ENCODE assay signal across 8 cellular contexts in the genomic region with DNA sequence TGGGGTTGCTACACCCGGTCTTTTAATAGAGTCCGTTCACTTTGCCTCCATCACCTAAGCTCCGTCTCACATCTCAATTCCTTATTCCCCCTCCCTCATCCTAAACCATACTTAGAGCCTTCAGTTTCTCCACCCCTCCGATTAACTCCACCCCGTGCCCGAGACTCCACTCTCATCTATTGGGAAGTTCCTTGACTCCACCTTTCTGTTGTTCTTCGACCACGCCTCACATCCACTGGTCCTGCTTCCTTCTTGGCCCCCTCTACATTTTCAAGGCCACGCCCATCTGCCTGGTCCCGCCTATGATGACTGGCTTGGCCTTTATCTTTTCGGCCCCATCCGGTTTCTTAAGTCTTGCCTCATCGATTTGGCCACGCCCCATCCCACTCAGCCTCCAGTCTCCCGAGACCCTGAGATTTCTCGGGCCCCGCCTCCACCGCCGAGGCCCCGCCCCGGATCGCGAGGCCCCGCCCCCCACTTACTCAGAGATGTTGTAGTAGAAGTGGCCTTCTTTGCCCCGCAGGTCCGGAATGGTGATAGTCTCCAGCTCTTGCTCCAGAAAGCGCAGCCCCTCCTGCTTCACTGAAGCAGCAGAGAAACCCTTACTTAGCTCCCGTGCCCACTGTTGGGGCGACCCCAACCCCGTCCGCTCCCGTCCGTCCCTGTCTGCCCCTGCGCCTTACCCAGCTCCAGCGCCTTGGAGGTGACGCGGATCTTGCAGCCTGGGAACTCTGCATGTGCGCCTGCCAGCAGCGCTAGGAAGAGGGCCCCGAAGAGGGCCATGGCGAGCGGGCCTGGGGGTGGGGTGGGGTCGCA. TPM values are rescaled to one million over a fixed set of nuclear protein-coding genes. Genes with fewer than 3 reads are reported as not detected.
DNase-seq lines count a peak whose midpoint lies in the region; ATAC-seq, FAIRE-seq and TF ChIP-seq lines count a peak whose summit lies in the region.

No MANE protein-coding gene starts in this region.

- TF ChIP-seq CTCF in activated B cell treated with CpG ODN at 0.5 μM for 24 hours (IDR thresholded peaks at IDR 0.05) (no peak), keratinocyte (optimal IDR thresholded peaks at IDR 0.05 in 1 of 3, IDR thresholded peaks at IDR 0.05 in 1 of 3, conservative IDR thresholded peaks at IDR 0.05 in 1 of 3; ENCODE audit: extremely low read depth in 1 of 3, insufficient read depth in 2 of 3, low read length in 3 of 3) (no peak)

- peak; percentile 55; the same call in 1 of the 2 replicates for TF ChIP-seq POLR2A in GM12892 (IDR thresholded peaks at IDR 0.05; ENCODE audit: low read depth, low read length)

- H4K20me1 ChIP-seq in keratinocyte (ENCODE audit: control insufficient read depth, extremely low read depth, insufficient read depth, low read length), result no peaks in the 10 kb centered on the region

- peak; percentile 91 for ATAC-seq in HG02642 (IDR thresholded peaks at IDR 0.05; ENCODE audit: poor library complexity, unreplicated experiment)
- peak; percentile 92 for ATAC-seq in activated B cell treated with CpG ODN at 0.5 μM for 24 hours (ENCODE audit: low read depth)

- H3K36me3 Mint-ChIP-seq in activated B cell treated with CpG ODN at 0.5 μM for 24 hours (ENCODE audit: low read depth), result no peaks in the 10 kb centered on the region

- H2AFZ ChIP-seq in keratinocyte (ENCODE audit: control insufficient read depth, low read length), result peak overlapping the region; percentile 81

- FAIRE-seq in GM12892 (lab: Jason Lieb, UNC), result peak; percentile 89
- FAIRE-seq in keratinocyte (lab: Jason Lieb, UNC), result peak; percentile 73

- H3K4me3 ChIP-seq in keratinocyte (ENCODE audit: control insufficient read depth in 2 of 3, extremely low read depth in 1 of 3, insufficient read depth in 2 of 3, low read depth in 1 of 3, low read length in 3 of 3), result peak overlapping the region; percentile 45 to 71 (median 60)

- peaks cover 6% of the 10 kb centered on the region for H3K27me3 Mint-ChIP-seq in activated B cell treated with CpG ODN at 0.5 μM for 24 hours

- no peaks in the 10 kb centered on the region for H3K9me3 Mint-ChIP-seq in activated B cell treated with CpG ODN at 0.5 μM for 24 hours

- peak overlapping the region; percentile 76 for H3K9ac ChIP-seq in keratinocyte (ENCODE audit: control insufficient read depth, extremely low read depth, insufficient read depth, low read length)

- peak overlapping the region; percentile 70 for H3K27ac ChIP-seq in keratinocyte (ENCODE audit: control insufficient read depth, insufficient read depth, low read length)

- peaks cover 3 to 8% of the 10 kb centered on the region in 2 experiments for H3K36me3 ChIP-seq in keratinocyte (ENCODE audit: control insufficient read depth in 2 of 2, extremely low read depth in 1 of 2, insufficient read depth in 2 of 2, low read length in 2 of 2)

- dilution Hi-C loops in keratinocyte (cut with MboI; ENCODE audit: extremely low pct_ligation_motif_present, low sequenced_read_pairs), result no loop called here

- POLR2A ChIA-PET in activated B cell treated with CpG ODN at 0.5 μM for 24 hours (lab: Charles Lee), result interaction anchor here (0.6 to 3.7 kb wide), 10 partner anchors 9 to 941 kb away, joined by 3 to 68 read pairs (median 6); a partner anchor contains a TSS

- no peaks in the 10 kb centered on the region for H3K79me2 ChIP-seq in keratinocyte (ENCODE audit: control insufficient read depth, insufficient read depth, low read length)

- CTCF ChIA-PET in activated B cell treated with CpG ODN at 0.5 μM for 24 hours (lab: Charles Lee), result interaction anchor here (1.0 kb wide), 1 partner anchor 20 kb away, joined by 3 read pairs; a partner anchor contains a TSS

- H3K9me1 ChIP-seq in keratinocyte (ENCODE audit: control insufficient read depth, extremely low read depth, insufficient read depth, low read length), result peaks cover 4% of the 10 kb centered on the region

- peaks cover 22% of the 10 kb centered on the region for H3K4me1 ChIP-seq in keratinocyte (ENCODE audit: control insufficient read depth, extremely low read depth, insufficient read depth, low read length)

- H3K4me2 ChIP-seq in keratinocyte (ENCODE audit: control insufficient read depth, extremely low read depth, insufficient read depth, low read depth, low read length), result peak overlapping the region; percentile 94

- DNase-seq in GM12892 (ENCODE audit: insufficient read length) (peak; percentile 95), NCI-H146 treated with DMSO at 0.1 percent for 48 hours (lab: John Stamatoyannopoulos, UW; ENCODE audit: unreplicated experiment) (peak; percentile 99), activated B cell treated with CpG ODN at 0.5 μM for 24 hours (peak; percentile 97), keratinocyte (ENCODE audit: low read depth, low spot score) (peak; percentile 99), NCI-H2107 (lab: John Stamatoyannopoulos, UW) (no peak)
- peak; percentile 74 for DNase-seq in central memory CD4-positive, alpha-beta T cell
- peak; percentile 89 for DNase-seq in stimulated activated CD4-positive, alpha-beta T cell treated with anti-CD3 and anti-CD28 coated beads, Interleukin-12 subunit alpha, Interleukin-12 subunit beta, amount 100 ng/mL, for 4 hours

- H3K4me3 Mint-ChIP-seq in activated B cell treated with CpG ODN at 0.5 μM for 24 hours, result peak overlapping the region; percentile 90

- H3K27me3 ChIP-seq in keratinocyte (ENCODE audit: control insufficient read depth, extremely low read depth, insufficient read depth, low read length), result no peaks in the 10 kb centered on the region

- intact Hi-C loops in activated B cell treated with CpG ODN at 0.5 μM for 24 hours (cut with micrococcal nuclease), result loop anchor here (1.0 to 2.0 kb wide), 7 partner anchors 20 to 496 kb away; a partner anchor contains a TSS

- H3K4me1 Mint-ChIP-seq in activated B cell treated with CpG ODN at 0.5 μM for 24 hours, result peaks cover 31% of the 10 kb centered on the region

- H3K9me3 ChIP-seq in keratinocyte (ENCODE audit: control insufficient read depth, low read depth, low read length), result no peaks in the 10 kb centered on the region

- H3K27ac Mint-ChIP-seq in activated B cell treated with CpG ODN at 0.5 μM for 24 hours, result peak overlapping the region; percentile 83

RNA-seq across cellular contexts. Expression of a gene that starts 1.1 kb away (rescaled TPM):
- 12.6 TPM for polyA plus RNA-seq in GM12892 (2012; ENCODE audit: missing spikeins)
- total RNA-seq in activated B cell treated with CpG ODN at 0.5 μM for 24 hours, result 2.3 and 3.5 TPM in 2 replicates
- 26.3 to 58.1 TPM (median 46.5 TPM) in 3 replicates for polyA plus RNA-seq in keratinocyte
- polyA plus RNA-seq in keratinocyte (2011; ENCODE audit: low read depth), result 16.6 TPM
- 33.7 and 79.0 TPM in 2 replicates for polyA plus RNA-seq in keratinocyte (2011; cell fraction: cytosol; rRNA removed)
- polyA plus RNA-seq in keratinocyte (2011; cell fraction: nucleus; rRNA removed), result 84.1 and 121 TPM in 2 replicates
- 53.4 and 63.7 TPM in 2 replicates for polyA plus RNA-seq in keratinocyte (2012; ENCODE audit: low replicate concordance)
- polyA minus RNA-seq in keratinocyte, result 32.2 to 98.3 TPM (median 57.4 TPM) in 3 replicates
- 82.1 TPM for polyA minus RNA-seq in keratinocyte (2011; cell fraction: cytosol; rRNA and poly(A)+ RNA removed)
- 59.9 and 73.8 TPM in 2 replicates for polyA minus RNA-seq in keratinocyte (2011; cell fraction: nucleus; rRNA and poly(A)+ RNA removed)

RNA-seq across cellular contexts. Expression of a gene that starts 19.7 kb away (rescaled TPM):
- polyA plus RNA-seq in GM12892 (2012; ENCODE audit: missing spikeins), result 32.8 TPM
- total RNA-seq in activated B cell treated with CpG ODN at 0.5 μM for 24 hours, result 61.9 and 67.2 TPM in 2 replicates
- 38.6 to 69.4 TPM (median 48.6 TPM) in 3 replicates for polyA plus RNA-seq in keratinocyte
- 55.4 TPM for polyA plus RNA-seq in keratinocyte (2011; ENCODE audit: low read depth)
- 42.4 and 45.7 TPM in 2 replicates for polyA plus RNA-seq in keratinocyte (2011; cell fraction: cytosol; rRNA removed)
- polyA plus RNA-seq in keratinocyte (2011; cell fraction: nucleus; rRNA removed), result 157 and 166 TPM in 2 replicates
- polyA plus RNA-seq in keratinocyte (2012; ENCODE audit: low replicate concordance), result 53.4 and 103 TPM in 2 replicates
- polyA minus RNA-seq in keratinocyte, result 58.9 to 78.9 TPM (median 68.4 TPM) in 3 replicates
- polyA minus RNA-seq in keratinocyte (2011; cell fraction: cytosol; rRNA and poly(A)+ RNA removed), result 55.8 TPM
- polyA minus RNA-seq in keratinocyte (2011; cell fraction: nucleus; rRNA and poly(A)+ RNA removed), result 81.7 and 88.9 TPM in 2 replicates

RNA-seq across cellular contexts. Expression of a gene that starts 19.9 kb away (rescaled TPM):
- 0.91 TPM for polyA plus RNA-seq in GM12892 (2012; ENCODE audit: missing spikeins)
- total RNA-seq in activated B cell treated with CpG ODN at 0.5 μM for 24 hours, result 1.1 and 2.0 TPM in 2 replicates
- polyA plus RNA-seq in keratinocyte, result 0.49 to 0.97 TPM (median 0.54 TPM) in 3 replicates
- polyA plus RNA-seq in keratinocyte (2011; ENCODE audit: low read depth), result not detected
- 0.18 and 0.25 TPM in 2 replicates for polyA plus RNA-seq in keratinocyte (2011; cell fraction: cytosol; rRNA removed)
- polyA plus RNA-seq in keratinocyte (2011; cell fraction: nucleus; rRNA removed), result 3.0 and 5.0 TPM in 2 replicates
- 0.30 and 1.1 TPM in 2 replicates for polyA plus RNA-seq in keratinocyte (2012; ENCODE audit: low replicate concordance)
- polyA minus RNA-seq in keratinocyte, result 0.26 TPM in 1 of 3 replicates, not detected in the others
- polyA minus RNA-seq in keratinocyte (2011; cell fraction: cytosol; rRNA and poly(A)+ RNA removed), result not detected
- 2.2 and 2.7 TPM in 2 replicates for polyA minus RNA-seq in keratinocyte (2011; cell fraction: nucleus; rRNA and poly(A)+ RNA removed)

RNA-seq across cellular contexts. Expression of a gene that starts 23.5 kb away (rescaled TPM):
- not detected for polyA plus RNA-seq in GM12892 (2012; ENCODE audit: missing spikeins)
- total RNA-seq in activated B cell treated with CpG ODN at 0.5 μM for 24 hours, result 0.53 and 0.88 TPM in 2 replicates
- 0.19 TPM in 1 of 3 replicates, not detected in the others for polyA plus RNA-seq in keratinocyte
- polyA plus RNA-seq in keratinocyte (2011; ENCODE audit: low read depth), result not detected
- polyA plus RNA-seq in keratinocyte (2011; cell fraction: cytosol; rRNA removed), result not detected in 2 replicates
- 0.90 and 2.2 TPM in 2 replicates for polyA plus RNA-seq in keratinocyte (2011; cell fraction: nucleus; rRNA removed)
- 0.16 TPM in 1 of 2 replicates, not detected in the other for polyA plus RNA-seq in keratinocyte (2012; ENCODE audit: low replicate concordance)
- 0.53 TPM in 1 of 3 replicates, not detected in the others for polyA minus RNA-seq in keratinocyte
- not detected for polyA minus RNA-seq in keratinocyte (2011; cell fraction: cytosol; rRNA and poly(A)+ RNA removed)
- polyA minus RNA-seq in keratinocyte (2011; cell fraction: nucleus; rRNA and poly(A)+ RNA removed), result not detected in 2 replicates

RNA-seq across cellular contexts. Expression of a gene that starts 23.6 kb away (rescaled TPM):
- 18.1 TPM for polyA plus RNA-seq in GM12892 (2012; ENCODE audit: missing spikeins)
- 48.3 and 55.7 TPM in 2 replicates for total RNA-seq in activated B cell treated with CpG ODN at 0.5 μM for 24 hours
- 5.4 to 12.7 TPM (median 7.0 TPM) in 3 replicates for polyA plus RNA-seq in keratinocyte
- polyA plus RNA-seq in keratinocyte (2011; ENCODE audit: low read depth), result 4.4 TPM
- 6.3 and 10.3 TPM in 2 replicates for polyA plus RNA-seq in keratinocyte (2011; cell fraction: cytosol; rRNA removed)
- 8.5 and 11.5 TPM in 2 replicates for polyA plus RNA-seq in keratinocyte (2011; cell fraction: nucleus; rRNA removed)
- 12.9 and 14.2 TPM in 2 replicates for polyA plus RNA-seq in keratinocyte (2012; ENCODE audit: low replicate concordance)
- polyA minus RNA-seq in keratinocyte, result 8.5 to 24.8 TPM (median 9.1 TPM) in 3 replicates
- 14.6 TPM for polyA minus RNA-seq in keratinocyte (2011; cell fraction: cytosol; rRNA and poly(A)+ RNA removed)
- 6.8 and 8.5 TPM in 2 replicates for polyA minus RNA-seq in keratinocyte (2011; cell fraction: nucleus; rRNA and poly(A)+ RNA removed)
